34 cellular contexts compared by ENCODE assay signal in the genomic region with DNA sequence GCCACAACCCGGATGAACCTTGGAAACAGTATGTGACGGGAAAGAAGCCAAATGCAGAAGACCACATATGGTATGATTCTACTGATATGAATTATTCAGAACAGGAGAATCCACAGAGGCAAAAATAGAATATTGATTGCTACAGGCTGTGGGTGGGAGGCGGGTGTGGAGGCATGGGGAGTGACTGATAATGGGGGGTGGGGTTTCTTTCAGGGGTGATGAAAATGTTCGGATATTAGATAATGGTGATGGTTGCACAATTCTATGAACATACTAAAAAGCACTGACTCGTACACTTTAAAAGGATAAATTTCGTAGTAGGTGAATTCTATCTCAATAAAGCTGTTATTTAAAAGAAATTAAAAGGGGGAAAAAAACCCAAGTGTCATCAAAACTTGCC. TPM values are rescaled to one million over a fixed set of nuclear protein-coding genes. Genes with fewer than 3 reads are reported as not detected.
"Had no signal": no experiment of that assay in that cellular context is flagged by ENCODE, and none has a peak within 500 bp of the region (broad histone marks: within the 10 kb centered on the region; RNA-seq: fewer than 3 reads in every experiment).

No MANE protein-coding gene starts in this region.

- H3K36me3 Mint-ChIP-seq: natural killer cell, type B pancreatic cell had no signal

- H3K9me3 Mint-ChIP-seq: activated CD4-positive, alpha-beta memory T cell treated with anti-CD3 and anti-CD28 coated beads for 36 hours; activated CD4-positive, alpha-beta T cell treated with anti-CD3 and anti-CD28 coated beads, Interleukin-2, amount 10 ng/mL, durations not matched to agents 24 days and 14 days; activated naive CD4-positive, alpha-beta T cell treated with anti-CD3 and anti-CD28 coated beads for 36 hours; activated naive CD8-positive, alpha-beta T cell treated with anti-CD3 and anti-CD28 coated beads for 36 hours; activated T-helper 1 cell treated with anti-CD3 and anti-CD28 coated beads, Interleukin-12 subunit alpha, Interleukin-12 subunit beta, Interleukin-2, Interleukin-4 antibody, amounts not matched to agents 30 ng/mL and 10 ng/mL and 1 ng/mL, durations not matched to agents 14 hours and 24 hours and 36 hours; natural killer cell; stimulated activated memory B cell treated with anti-CD40 and anti-IgM and Interleukin-4, amounts not matched to agents 10 μg/mL and 1 μg/mL and 100 μg/mL, for 72 hours; stimulated activated naive CD8-positive, alpha-beta T cell treated with anti-CD3 and anti-CD28 coated beads, Interleukin-15, amount 100 ng/mL, for 72 hours; type B pancreatic cell had no signal

- H3K36me3 ChIP-seq: adrenal gland, left ventricle myocardium inferior, right lobe of liver, vagina had no signal

- ATAC-seq: esophagus mucosa; natural killer cell; right lobe of liver; stimulated activated memory B cell treated with anti-CD40 and anti-IgM and Interleukin-4, amounts not matched to agents 10 μg/mL and 1 μg/mL and 100 μg/mL, for 72 hours had no signal

- H3K4me2 ChIP-seq: hepatocyte had no signal

- H3K27ac ChIP-seq: adrenal gland, hepatocyte, left ventricle myocardium inferior, right lobe of liver, skin epidermis, vagina, VCaP had no signal

- H3K4me3 ChIP-seq: adrenal gland, hepatocyte, left ventricle myocardium inferior, lung, right lobe of liver, skin epidermis, vagina had no signal

- H3K27ac Mint-ChIP-seq: activated CD4-positive, alpha-beta memory T cell treated with anti-CD3 and anti-CD28 coated beads for 36 hours; activated naive CD4-positive, alpha-beta T cell treated with anti-CD3 and anti-CD28 coated beads for 36 hours; natural killer cell; stimulated activated memory B cell treated with anti-CD40 and anti-IgM and Interleukin-4, amounts not matched to agents 10 μg/mL and 1 μg/mL and 100 μg/mL, for 72 hours; stimulated activated naive CD8-positive, alpha-beta T cell treated with anti-CD3 and anti-CD28 coated beads, Interleukin-15, amount 100 ng/mL, for 72 hours; type B pancreatic cell had no signal

- H3K4me1 ChIP-seq: adrenal gland, left ventricle myocardium inferior, right lobe of liver, vagina had no signal

- H3K9me3 ChIP-seq: adrenal gland, left ventricle myocardium inferior, right lobe of liver, vagina had no signal

- H2AFZ ChIP-seq: hepatocyte had no signal

- DNase-seq: activated CD8-positive, alpha-beta memory T cell treated with anti-CD3 and anti-CD28 coated beads, Interleukin-2, amount 50 U/mL, for 4 hours; activated effector memory CD4-positive, alpha-beta T cell treated with anti-CD3 and anti-CD28 coated beads, Interleukin-2, amount 50 U/mL, for 16 hours; activated T-cell treated with anti-CD3 and anti-CD28 coated beads, Interleukin-2, amount 50 U/mL, for 1 hour; adrenal gland; cortex of kidney; islet precursor cell; left ventricle myocardium inferior; mesendoderm; natural killer cell; right lobe of liver; stimulated activated CD4-positive, alpha-beta T cell treated with anti-CD3 and anti-CD28 coated beads, Interleukin-4, amount 100 ng/mL, for 4 hours; stimulated activated CD8-positive, alpha-beta memory T cell treated with anti-CD3 and anti-CD28 coated beads, Interleukin-4, amount 100 ng/mL, for 48 hours; substantia nigra had no signal

- H3K4me3 Mint-ChIP-seq: activated CD4-positive, alpha-beta memory T cell treated with anti-CD3 and anti-CD28 coated beads for 36 hours; activated CD4-positive, alpha-beta T cell treated with anti-CD3 and anti-CD28 coated beads, Interleukin-2, amount 10 ng/mL, durations not matched to agents 24 days and 14 days; activated naive CD4-positive, alpha-beta T cell treated with anti-CD3 and anti-CD28 coated beads for 36 hours; activated naive CD8-positive, alpha-beta T cell treated with anti-CD3 and anti-CD28 coated beads for 36 hours; activated T-helper 1 cell treated with anti-CD3 and anti-CD28 coated beads, Interleukin-12 subunit alpha, Interleukin-12 subunit beta, Interleukin-2, Interleukin-4 antibody, amounts not matched to agents 30 ng/mL and 10 ng/mL and 1 ng/mL, durations not matched to agents 14 hours and 24 hours and 36 hours; natural killer cell; stimulated activated memory B cell treated with anti-CD40 and anti-IgM and Interleukin-4, amounts not matched to agents 10 μg/mL and 1 μg/mL and 100 μg/mL, for 72 hours; type B pancreatic cell had no signal

- H3K27me3 Mint-ChIP-seq: activated CD4-positive, alpha-beta memory T cell treated with anti-CD3 and anti-CD28 coated beads for 36 hours; activated CD4-positive, alpha-beta T cell treated with anti-CD3 and anti-CD28 coated beads, Interleukin-2, amount 10 ng/mL, durations not matched to agents 24 days and 14 days; activated naive CD8-positive, alpha-beta T cell treated with anti-CD3 and anti-CD28 coated beads for 36 hours; stimulated activated memory B cell treated with anti-CD40 and anti-IgM and Interleukin-4, amounts not matched to agents 10 μg/mL and 1 μg/mL and 100 μg/mL, for 72 hours; stimulated activated naive CD8-positive, alpha-beta T cell treated with anti-CD3 and anti-CD28 coated beads, Interleukin-15, amount 100 ng/mL, for 72 hours; type B pancreatic cell had no signal

- H3K27me3 ChIP-seq: adrenal gland, hepatocyte, right lobe of liver, vagina had no signal

- H3K79me2 ChIP-seq: hepatocyte had no signal

RNA-seq across cellular contexts. Expression of a gene that starts 10.7 kb away (rescaled TPM):
- total RNA-seq: activated naive CD4-positive, alpha-beta T cell treated with anti-CD3 and anti-CD28 coated beads for 36 hours; activated naive CD8-positive, alpha-beta T cell treated with anti-CD3 and anti-CD28 coated beads for 36 hours; adrenal gland; chondrocyte; endothelial cell of umbilical vein; esophagus mucosa; frontal cortex; hepatocyte; left ventricle myocardium inferior; lung; mononuclear cell; omental fat pad; posterior vena cava; renal cortical epithelial cell; right lobe of liver; vagina had no signal
- polyA plus RNA-seq: adrenal gland, endothelial cell of umbilical vein, hepatocyte, lung had no signal

RNA-seq across cellular contexts. Expression of a gene that starts 26.5 kb away (rescaled TPM):
- total RNA-seq: chondrocyte, endothelial cell of umbilical vein, esophagus mucosa, frontal cortex, hepatocyte, left ventricle myocardium inferior, lung, renal cortical epithelial cell, vagina had no signal
- polyA plus RNA-seq: hepatocyte had no signal
